Comparison of ENCODE assay signal across 10 cellular contexts in genomic region chr1:156627313-156627880, GRCh38. TPM values are rescaled to one million over a fixed set of nuclear protein-coding genes. Genes with fewer than 3 reads are reported as not detected.
DNase-seq lines count a peak whose midpoint lies in the region; ATAC-seq, FAIRE-seq and TF ChIP-seq lines count a peak whose summit lies in the region.
"Had no signal": no experiment of that assay in that cellular context is flagged by ENCODE, and none has a peak within 500 bp of the region (broad histone marks: within the 10 kb centered on the region; RNA-seq: fewer than 3 reads in every experiment).

No MANE protein-coding gene starts in this region.

- H3K4me2 ChIP-seq in GM12878 (ENCODE audit: control insufficient read depth, insufficient read depth): no peak overlapping the region

- H3K9me3 ChIP-seq in GM12878 (replicated peaks; ENCODE audit: control insufficient read depth, insufficient read depth, low read length): no peaks in the 10 kb centered on the region

- peaks cover 10 to 16% of the 10 kb centered on the region in 2 experiments; a peak in 3 of 4 replicates for H3K27me3 ChIP-seq in GM12878 (replicated peaks in 1 of 2; ENCODE audit: control insufficient read depth in 2 of 2, insufficient read depth in 2 of 2, low read length in 1 of 2)

- intact Hi-C loops in GM12878 (cut with micrococcal nuclease; ENCODE audit: unreplicated experiment): loop anchor here (1.0 to 10.0 kb wide), 2 partner anchors 30 to 97 kb away; partner anchors contain the start of genes ISG20L2 and METTL25B

- TF ChIP-seq EP300 in GM12878 (IDR thresholded peaks at IDR 0.05; ENCODE audit: borderline replicate concordance in 1 of 2, control insufficient read depth in 1 of 2, low read depth in 2 of 2, low read length in 2 of 2): no peak

- FAIRE-seq in D721Med (lab: Jason Lieb, UNC): no peak
- FAIRE-seq in GM12878 (lab: Jason Lieb, UNC): peak; percentile 78

- in situ Hi-C loops in GM12878 (cut with MboI): no loop called here

- RAD21 ChIA-PET in GM12878 (lab: Charles Lee; ENCODE audit: unreplicated experiment): interaction anchor here (0.5 to 2.4 kb wide), 18 partner anchors 9 to 263 kb away, joined by 3 to 20 read pairs (median 4); partner anchors contain the start of gene NES

- no peak overlapping the region for H3K27ac ChIP-seq in GM12878 (ENCODE audit: control insufficient read depth, insufficient read depth)

- ATAC-seq in GM12878: peak; percentile 70
- no peak for ATAC-seq in GM19351 (IDR thresholded peaks at IDR 0.05; ENCODE audit: unreplicated experiment)
- ATAC-seq in GM21825 (IDR thresholded peaks at IDR 0.05; ENCODE audit: unreplicated experiment): no peak

- no peak for DNase-seq in D721Med (ENCODE audit: insufficient read length, low spot score)
- peak; percentile 56 for DNase-seq in HEK293T (ENCODE audit: extremely low spot score)
- DNase-seq in NOMO-1 (lab: John Stamatoyannopoulos, UW; ENCODE audit: unreplicated experiment in 2 of 2): peak; percentile 20 to 34
- no peak for DNase-seq in GM12878 (ENCODE audit: low read depth, low spot score)
- DNase-seq in lung microvascular endothelial cell (ENCODE audit: low read depth in 2 of 2): peak; percentile 73 to 77
- no peak for DNase-seq in activated CD4-positive, CD25-positive, alpha-beta regulatory T cell (lab: John Stamatoyannopoulos, UW)

- no peaks in the 10 kb centered on the region for H3K4me1 ChIP-seq in GM12878 (ENCODE audit: control insufficient read depth, insufficient read depth, low read length)

- no peak for TF ChIP-seq POLR2A in GM12878 (IDR thresholded peaks at IDR 0.05; ENCODE audit: low read depth, low read length)

- CTCF ChIA-PET in HEK293T (lab: Yijun Ruan, JAX): interaction anchor here (0.6 to 6.5 kb wide), 21 partner anchors 9 to 261 kb away, joined by 3 to 97 read pairs (median 5); partner anchors contain the start of genes BCAN, HAPLN2, METTL25B and NES
- CTCF ChIA-PET in GM12878 (lab: Yijun Ruan, JAX): interaction anchor here (0.5 to 9.2 kb wide), 39 partner anchors 8 to 1782 kb away, joined by 3 to 208 read pairs (median 4); partner anchors contain the start of genes BCAN, CRABP2, HAPLN2 and ISG20L2

- peak; percentile 59 for TF ChIP-seq RAD21 in GM12878 (IDR thresholded peaks at IDR 0.05; ENCODE audit: insufficient read depth, low read depth, low read length)

- no TSS peak for BruUV-seq in GM12878 (replicated peaks; lab: Mats Ljungman, UMichigan)

- POLR2A ChIA-PET in HEK293T (lab: Yijun Ruan, JAX): interaction anchor here (0.6 to 1.3 kb wide), 4 partner anchors 20 to 50 kb away, joined by 3 to 4 read pairs (median 4); no protein-coding TSS in a partner anchor
- POLR2A ChIA-PET in GM12878 (lab: Charles Lee): interaction anchor here (0.6 to 1.1 kb wide), 4 partner anchors 16 to 260 kb away, joined by 3 to 7 read pairs (median 4); no protein-coding TSS in a partner anchor

- no peaks in the 10 kb centered on the region for H3K79me2 ChIP-seq in GM12878 (ENCODE audit: control insufficient read depth, insufficient read depth, low read length)

- SMC1A ChIA-PET in GM12878 (lab: Charles Lee; ENCODE audit: uncharacterized antibody, unreplicated experiment): interaction anchor here (0.7 to 3.0 kb wide), 22 partner anchors 12 to 1586 kb away, joined by 3 to 18 read pairs (median 4); no protein-coding TSS in a partner anchor

- no peak overlapping the region for H2AFZ ChIP-seq in GM12878 (ENCODE audit: control insufficient read depth, low read depth, low read length)

- TF ChIP-seq CTCF in D721Med (IDR thresholded peaks at IDR 0.05; ENCODE audit: insufficient read depth, missing control alignments): peak; percentile 81
- TF ChIP-seq CTCF in GM12878 (IDR thresholded peaks at IDR 0.05 in 2 of 3, conservative IDR thresholded peaks at IDR 0.05 in 1 of 3; ENCODE audit: control insufficient read depth in 2 of 3, extremely low read depth in 1 of 3, insufficient read depth in 1 of 3, low read depth in 3 of 3, low read length in 3 of 3): peak; percentile 61 to 68 (median 67)

- WGBS in GM12878 (ENCODE audit: insufficient coverage, insufficient replicate concordance, low lambda C conversion rate, missing lambda C conversion rate): 0% methylated on average over 2 of the region's 2 CpGs

- no peaks in the 10 kb centered on the region for H3K36me3 ChIP-seq in GM12878 (ENCODE audit: control insufficient read depth in 2 of 2, insufficient read depth in 2 of 2, low read length in 1 of 2)

- no peak overlapping the region for H3K4me3 ChIP-seq in GM12878

- H4K20me1 ChIP-seq in GM12878 (ENCODE audit: control insufficient read depth, insufficient read depth): no peaks in the 10 kb centered on the region

- H3K9ac ChIP-seq in GM12878 (ENCODE audit: control insufficient read depth, insufficient read depth, low read length): no peak overlapping the region

RNA-seq across cellular contexts. Expression of gene HAPLN2, which starts 8.2 kb away (rescaled TPM):
- total RNA-seq in GM12878 (2013; cell fraction: nucleolus; rRNA removed): not detected in 2 replicates
- total RNA-seq in GM12878 (2014; rRNA removed): not detected in 2 replicates
- not detected in 2 replicates for total RNA-seq in GM12878 (2014; rRNA removed; fragmentation: Illumina TruSeq; extraction: Trizol)
- not detected in 2 replicates for total RNA-seq in GM12878 (2021)
- polyA plus RNA-seq in GM12878 (2011; ENCODE audit: low read depth): not detected
- not detected in 2 replicates for polyA plus RNA-seq in GM12878 (2011; rRNA removed)
- polyA plus RNA-seq in GM12878 (2011; cell fraction: cytosol; rRNA removed): 0.07 and 0.12 TPM in 2 replicates
- 0.79 and 1.1 TPM in 2 replicates for polyA plus RNA-seq in GM12878 (2011; cell fraction: nucleus; rRNA removed)
- polyA plus RNA-seq in GM12878 (2012): 0.11 TPM in 1 of 2 replicates, not detected in the other
- polyA plus RNA-seq in GM12878 (2014; fragmentation: Illumina TruSeq; extraction: Trizol): not detected in 2 replicates
- polyA plus RNA-seq in GM12878 (2014; fragmentation: Nextera tagmentation; extraction: Ambion mirVana): not detected
- polyA plus RNA-seq in GM12878 (2014; rRNA removed): 0.15 TPM in 1 of 2 replicates, not detected in the other
- polyA plus RNA-seq in GM12878 (2016; fragmentation: Nextera tagmentation; extraction: Ambion mirVana): under 1 TPM in 1 of 2 experiments, not detected in 1; 0.24 TPM
- polyA minus RNA-seq in GM12878 (2011; rRNA and poly(A)+ RNA removed): not detected in 2 replicates
- polyA minus RNA-seq in GM12878 (2011; cell fraction: cytosol; rRNA and poly(A)+ RNA removed): not detected in 2 replicates
- polyA minus RNA-seq in GM12878 (2011; cell fraction: nucleus; rRNA and poly(A)+ RNA removed): not detected in 2 replicates
- total RNA-seq in lung microvascular endothelial cell: not detected in 2 replicates
- total RNA-seq: activated CD8-positive, alpha-beta memory T cell treated with anti-CD3 and anti-CD28 coated beads for 36 hours; pulmonary artery endothelial cell had no signal

RNA-seq across cellular contexts. Expression of gene BCAN, which starts 14.5 kb away (rescaled TPM):
- 0.40 and 0.44 TPM in 2 replicates for total RNA-seq in GM12878 (2013; cell fraction: nucleolus; rRNA removed)
- total RNA-seq in GM12878 (2014; rRNA removed) (0.11 and 0.40 TPM in 2 replicates), GM12878 (2014; rRNA removed; fragmentation: Illumina TruSeq; extraction: Trizol) (0.09 TPM in 1 of 2 replicates, not detected in the other), GM12878 (2021) (0.18 and 0.24 TPM in 2 replicates), lung microvascular endothelial cell (not detected in 2 replicates)
- 0.16 TPM for polyA plus RNA-seq in GM12878 (2011; ENCODE audit: low read depth)
- polyA plus RNA-seq in GM12878 (2011; rRNA removed) (0.04 and 0.10 TPM in 2 replicates), GM12878 (2014; fragmentation: Illumina TruSeq; extraction: Trizol) (0.12 and 0.17 TPM in 2 replicates), GM12878 (2014; fragmentation: Nextera tagmentation; extraction: Ambion mirVana) (under 1 TPM; 0.05 to 0.06 TPM), GM12878 (2014; rRNA removed) (0.23 and 0.25 TPM in 2 replicates), GM12878 (2016; fragmentation: Nextera tagmentation; extraction: Ambion mirVana) (1 to 10 TPM in 1 of 2 experiments, under 1 TPM in 1; 0.75 to 1.3 TPM)
- 0.22 and 0.27 TPM in 2 replicates for polyA plus RNA-seq in GM12878 (2011; cell fraction: cytosol; rRNA removed)
- 0.31 and 0.47 TPM in 2 replicates for polyA plus RNA-seq in GM12878 (2011; cell fraction: nucleus; rRNA removed)
- polyA plus RNA-seq in GM12878 (2012): 0.26 and 0.31 TPM in 2 replicates
- 0.15 TPM in 1 of 2 replicates, not detected in the other for polyA minus RNA-seq in GM12878 (2011; rRNA and poly(A)+ RNA removed)
- not detected in 2 replicates for polyA minus RNA-seq in GM12878 (2011; cell fraction: cytosol; rRNA and poly(A)+ RNA removed)
- not detected in 2 replicates for polyA minus RNA-seq in GM12878 (2011; cell fraction: nucleus; rRNA and poly(A)+ RNA removed)
- total RNA-seq: activated CD8-positive, alpha-beta memory T cell treated with anti-CD3 and anti-CD28 coated beads for 36 hours; pulmonary artery endothelial cell had no signal

RNA-seq across cellular contexts. Expression of gene GPATCH4, which starts 26.1 kb away (rescaled TPM):
- total RNA-seq in GM12878 (2013; cell fraction: nucleolus; rRNA removed): 62.1 and 73.0 TPM in 2 replicates
- total RNA-seq in GM12878 (2014; rRNA removed) (33.5 and 35.5 TPM in 2 replicates), GM12878 (2014; rRNA removed; fragmentation: Illumina TruSeq; extraction: Trizol) (62.1 and 65.3 TPM in 2 replicates), GM12878 (2021) (53.2 and 60.7 TPM in 2 replicates), lung microvascular endothelial cell (8.9 and 9.9 TPM in 2 replicates)
- 44.4 TPM for polyA plus RNA-seq in GM12878 (2011; ENCODE audit: low read depth)
- polyA plus RNA-seq in GM12878 (2011; rRNA removed) (50.0 and 55.9 TPM in 2 replicates), GM12878 (2014; fragmentation: Illumina TruSeq; extraction: Trizol) (89.3 and 95.9 TPM in 2 replicates), GM12878 (2014; fragmentation: Nextera tagmentation; extraction: Ambion mirVana) (10 to 100 TPM; 82.5 to 90.4 TPM), GM12878 (2014; rRNA removed) (49.6 and 49.9 TPM in 2 replicates), GM12878 (2016; fragmentation: Nextera tagmentation; extraction: Ambion mirVana) (100 to 1,000 TPM; 108 to 111 TPM)
- 33.6 and 44.2 TPM in 2 replicates for polyA plus RNA-seq in GM12878 (2011; cell fraction: cytosol; rRNA removed)
- polyA plus RNA-seq in GM12878 (2011; cell fraction: nucleus; rRNA removed): 49.9 and 57.1 TPM in 2 replicates
- 29.2 and 43.3 TPM in 2 replicates for polyA plus RNA-seq in GM12878 (2012)
- 55.6 and 71.4 TPM in 2 replicates for polyA minus RNA-seq in GM12878 (2011; rRNA and poly(A)+ RNA removed)
- 13.2 and 19.0 TPM in 2 replicates for polyA minus RNA-seq in GM12878 (2011; cell fraction: cytosol; rRNA and poly(A)+ RNA removed)
- 40.1 and 73.7 TPM in 2 replicates for polyA minus RNA-seq in GM12878 (2011; cell fraction: nucleus; rRNA and poly(A)+ RNA removed)

RNA-seq across cellular contexts. Expression of gene NAXE, which starts 35.8 kb away (rescaled TPM):
- 19.2 and 22.0 TPM in 2 replicates for total RNA-seq in GM12878 (2013; cell fraction: nucleolus; rRNA removed)
- 85.1 and 90.3 TPM in 2 replicates for total RNA-seq in GM12878 (2014; rRNA removed)
- 56.5 and 56.6 TPM in 2 replicates for total RNA-seq in GM12878 (2014; rRNA removed; fragmentation: Illumina TruSeq; extraction: Trizol)
- total RNA-seq in GM12878 (2021): 77.0 and 77.9 TPM in 2 replicates
- polyA plus RNA-seq in GM12878 (2011; ENCODE audit: low read depth): 17.5 TPM
- 15.4 and 17.8 TPM in 2 replicates for polyA plus RNA-seq in GM12878 (2011; rRNA removed)
- polyA plus RNA-seq in GM12878 (2011; cell fraction: cytosol; rRNA removed): 32.5 and 32.7 TPM in 2 replicates
- 17.5 and 23.9 TPM in 2 replicates for polyA plus RNA-seq in GM12878 (2011; cell fraction: nucleus; rRNA removed)
- 37.5 and 46.4 TPM in 2 replicates for polyA plus RNA-seq in GM12878 (2012)
- 58.6 and 72.4 TPM in 2 replicates for polyA plus RNA-seq in GM12878 (2014; fragmentation: Illumina TruSeq; extraction: Trizol)
- 10 to 100 TPM; 18.1 to 65.1 TPM for polyA plus RNA-seq in GM12878 (2014; fragmentation: Nextera tagmentation; extraction: Ambion mirVana)
- polyA plus RNA-seq in GM12878 (2014; rRNA removed): 64.3 and 66.3 TPM in 2 replicates
- 10 to 100 TPM; 84.2 to 93.3 TPM for polyA plus RNA-seq in GM12878 (2016; fragmentation: Nextera tagmentation; extraction: Ambion mirVana)
- polyA minus RNA-seq in GM12878 (2011; rRNA and poly(A)+ RNA removed): 14.3 and 25.8 TPM in 2 replicates
- polyA minus RNA-seq in GM12878 (2011; cell fraction: cytosol; rRNA and poly(A)+ RNA removed): 8.3 and 11.0 TPM in 2 replicates
- 12.7 and 14.5 TPM in 2 replicates for polyA minus RNA-seq in GM12878 (2011; cell fraction: nucleus; rRNA and poly(A)+ RNA removed)
- total RNA-seq in lung microvascular endothelial cell: 56.2 and 58.5 TPM in 2 replicates

RNA-seq across cellular contexts. Expression of gene TTC24, which starts 47.9 kb away (rescaled TPM):
- not detected in 2 replicates for total RNA-seq in GM12878 (2013; cell fraction: nucleolus; rRNA removed)
- 4.5 and 4.6 TPM in 2 replicates for total RNA-seq in GM12878 (2014; rRNA removed)
- total RNA-seq in GM12878 (2014; rRNA removed; fragmentation: Illumina TruSeq; extraction: Trizol): 2.1 and 2.9 TPM in 2 replicates
- total RNA-seq in GM12878 (2021): 4.7 and 6.4 TPM in 2 replicates
- polyA plus RNA-seq in GM12878 (2011; ENCODE audit: low read depth): 1.6 TPM
- not detected in 2 replicates for polyA plus RNA-seq in GM12878 (2011; rRNA removed)
- 0.05 TPM in 1 of 2 replicates, not detected in the other for polyA plus RNA-seq in GM12878 (2011; cell fraction: cytosol; rRNA removed)
- 0.13 and 0.16 TPM in 2 replicates for polyA plus RNA-seq in GM12878 (2011; cell fraction: nucleus; rRNA removed)
- polyA plus RNA-seq in GM12878 (2012): 2.7 and 2.9 TPM in 2 replicates
- polyA plus RNA-seq in GM12878 (2014; fragmentation: Illumina TruSeq; extraction: Trizol): 1.4 and 4.0 TPM in 2 replicates
- polyA plus RNA-seq in GM12878 (2014; fragmentation: Nextera tagmentation; extraction: Ambion mirVana): under 1 TPM; 0.05 TPM
- polyA plus RNA-seq in GM12878 (2014; rRNA removed): 3.7 and 4.2 TPM in 2 replicates
- polyA plus RNA-seq in GM12878 (2016; fragmentation: Nextera tagmentation; extraction: Ambion mirVana): 1 to 10 TPM; 1.4 to 1.9 TPM
- not detected in 2 replicates for polyA minus RNA-seq in GM12878 (2011; rRNA and poly(A)+ RNA removed)
- polyA minus RNA-seq in GM12878 (2011; cell fraction: cytosol; rRNA and poly(A)+ RNA removed): not detected in 2 replicates
- polyA minus RNA-seq in GM12878 (2011; cell fraction: nucleus; rRNA and poly(A)+ RNA removed): not detected in 2 replicates
- total RNA-seq in lung microvascular endothelial cell: not detected in 2 replicates
- total RNA-seq: pulmonary artery endothelial cell had no signal

Comparison
In these comparisons a context has a peak if more than half of its experiments do, and no peak if none do; other contexts are left out.
1. DNase-seq: peak in HEK293T (single experiment), NOMO-1 (2 of 2) and lung microvascular endothelial cell (2 of 2); none in D721Med (single experiment), GM12878 (single experiment) and activated CD4-positive, CD25-positive, alpha-beta regulatory T cell (0 of 4).